ENCODE assay signal across 13 cellular contexts in genomic region chr5:124907098-124907644, GRCh38.
DNase-seq lines count a peak whose midpoint lies in the region; FAIRE-seq and TF ChIP-seq lines count a peak whose summit lies in the region.
"Had no signal": no experiment of that assay in that cellular context is flagged by ENCODE, and none has a peak within 500 bp of the region (broad histone marks: within the 10 kb centered on the region; RNA-seq: fewer than 3 reads in every experiment).

No MANE protein-coding gene starts in this region.

- H3K27me3 Mint-ChIP-seq in CD8-positive, alpha-beta memory T cell = peaks cover 0 to 2% of the 10 kb centered on the region in 2 donors
- H3K27me3 Mint-ChIP-seq: activated CD4-positive, alpha-beta memory T cell treated with anti-CD3 and anti-CD28 coated beads for 36 hours; activated naive CD4-positive, alpha-beta T cell treated with anti-CD3 and anti-CD28 coated beads, Interleukin-2, amount 10 ng/mL, durations not matched to agents 7 days and 5 days had no signal

- no peak overlapping the region for H3K4me3 ChIP-seq in duodenal mucosa (ENCODE audit: low read depth in 1 of 2, low read length in 2 of 2)
- peak overlapping the region; percentile 2 to 18 for H3K4me3 ChIP-seq in mucosa of rectum (ENCODE audit: low read length in 2 of 2)
- no peak overlapping the region for H3K4me3 ChIP-seq in CD8-positive, alpha-beta memory T cell (ENCODE audit: low read length)
- H3K4me3 ChIP-seq in Peyer's patch = no peak overlapping the region
- H3K4me3 ChIP-seq: skin epidermis had no signal

- H3K9me3 ChIP-seq in duodenal mucosa (ENCODE audit: control insufficient read depth in 1 of 2, low read length in 2 of 2) (no peaks in the 10 kb centered on the region), mucosa of rectum (ENCODE audit: control insufficient read depth in 2 of 2, low read length in 2 of 2) (no peaks in the 10 kb centered on the region), Peyer's patch (no peaks in the 10 kb centered on the region)
- no peaks in the 10 kb centered on the region for H3K9me3 ChIP-seq in CD8-positive, alpha-beta memory T cell (ENCODE audit: low read length)

- H3K36me3 Mint-ChIP-seq in CD8-positive, alpha-beta memory T cell = no peaks in the 10 kb centered on the region
- H3K36me3 Mint-ChIP-seq: activated CD4-positive, alpha-beta memory T cell treated with anti-CD3 and anti-CD28 coated beads for 36 hours; activated naive CD4-positive, alpha-beta T cell treated with anti-CD3 and anti-CD28 coated beads, Interleukin-2, amount 10 ng/mL, durations not matched to agents 7 days and 5 days had no signal

- no peaks in the 10 kb centered on the region for H3K36me3 ChIP-seq in duodenal mucosa (ENCODE audit: control insufficient read depth in 1 of 2, insufficient read depth in 2 of 2, low read length in 2 of 2)
- no peaks in the 10 kb centered on the region for H3K36me3 ChIP-seq in mucosa of rectum (ENCODE audit: control insufficient read depth in 2 of 2, insufficient read depth in 2 of 2, low read length in 2 of 2)
- H3K36me3 ChIP-seq in CD8-positive, alpha-beta memory T cell (ENCODE audit: insufficient read depth, low read length) = no peaks in the 10 kb centered on the region
- no peaks in the 10 kb centered on the region for H3K36me3 ChIP-seq in Peyer's patch

- peaks cover 0 to 3% (median 0%) of the 10 kb centered on the region in 5 donors for H3K9me3 Mint-ChIP-seq in CD8-positive, alpha-beta memory T cell
- H3K9me3 Mint-ChIP-seq: activated CD4-positive, alpha-beta memory T cell treated with anti-CD3 and anti-CD28 coated beads for 36 hours; activated naive CD4-positive, alpha-beta T cell treated with anti-CD3 and anti-CD28 coated beads, Interleukin-2, amount 10 ng/mL, durations not matched to agents 7 days and 5 days; T-helper 1 cell treated with Interleukin-12 subunit alpha and Interleukin-12 subunit beta and Interleukin-4 antibody, amounts not matched to agents 30 μg/mL and 1 μg/mL, for 36 hours had no signal

- no peak for FAIRE-seq in HTR-8/SVneo (lab: Jason Lieb, UNC)

- CTCF ChIA-PET in CD8-positive, alpha-beta memory T cell (lab: Charles Lee) = no interaction called here

- H3K4me1 Mint-ChIP-seq in CD8-positive, alpha-beta memory T cell = peaks cover 0 to 6% (median 4%) of the 10 kb centered on the region in 3 donors
- H3K4me1 Mint-ChIP-seq: activated naive CD4-positive, alpha-beta T cell treated with anti-CD3 and anti-CD28 coated beads, Interleukin-2, amount 10 ng/mL, durations not matched to agents 7 days and 5 days had no signal

- DNase-seq in NCI-H69 (lab: John Stamatoyannopoulos, UW) (peak; percentile 44), Kasumi-1 (lab: John Stamatoyannopoulos, UW) (no peak), Peyer's patch (no peak), HTR-8/SVneo (ENCODE audit: insufficient read length, low spot score) (no peak)
- no peak for DNase-seq in CD8-positive, alpha-beta memory T cell
- DNase-seq: activated CD4-positive, alpha-beta memory T cell treated with anti-CD3 and anti-CD28 coated beads for 36 hours; activated naive CD4-positive, alpha-beta T cell treated with anti-CD3 and anti-CD28 coated beads, Interleukin-2, amount 10 ng/mL, durations not matched to agents 7 days and 5 days; NCI-H187 treated with DMSO at 0.1 percent for 48 hours had no signal

- H3K9ac ChIP-seq in duodenal mucosa (ENCODE audit: low read depth in 1 of 2, low read length in 2 of 2) = no peak overlapping the region
- H3K9ac ChIP-seq in mucosa of rectum (ENCODE audit: low read depth in 1 of 2, low read length in 2 of 2) = peak overlapping the region in 1 of 2 donors; percentile 18

- no peak overlapping the region for H3K4me3 Mint-ChIP-seq in CD8-positive, alpha-beta memory T cell
- H3K4me3 Mint-ChIP-seq: activated CD4-positive, alpha-beta memory T cell treated with anti-CD3 and anti-CD28 coated beads for 36 hours; activated naive CD4-positive, alpha-beta T cell treated with anti-CD3 and anti-CD28 coated beads, Interleukin-2, amount 10 ng/mL, durations not matched to agents 7 days and 5 days; T-helper 1 cell treated with Interleukin-12 subunit alpha and Interleukin-12 subunit beta and Interleukin-4 antibody, amounts not matched to agents 30 μg/mL and 1 μg/mL, for 36 hours had no signal

- H3K27ac ChIP-seq in duodenal mucosa (ENCODE audit: low read depth, low read length) (peak overlapping the region; percentile 26), mucosa of rectum (ENCODE audit: low read depth in 2 of 2, low read length in 2 of 2) (peak overlapping the region; percentile 68 to 76), temporal lobe (ENCODE audit: low read depth, low read length) (peak overlapping the region; percentile 94), Peyer's patch (peak overlapping the region in 2 of 4 donors; percentile 16 to 51)
- H3K27ac ChIP-seq in CD8-positive, alpha-beta memory T cell (ENCODE audit: low read depth, low read length) = no peak overlapping the region

- H3K4me1 ChIP-seq in duodenal mucosa (ENCODE audit: control insufficient read depth in 1 of 2, insufficient read depth in 2 of 2, low read length in 2 of 2) (peaks cover 29 to 46% of the 10 kb centered on the region in 2 donors), mucosa of rectum (ENCODE audit: control insufficient read depth in 2 of 2, insufficient read depth in 2 of 2, low read length in 2 of 2) (peaks cover 19 to 20% of the 10 kb centered on the region in 2 donors), Peyer's patch (peaks cover 0 to 42% (median 2%) of the 10 kb centered on the region in 4 donors)
- H3K4me1 ChIP-seq in CD8-positive, alpha-beta memory T cell (ENCODE audit: insufficient read depth, low read length) = no peaks in the 10 kb centered on the region

- no peak overlapping the region for H3K27ac Mint-ChIP-seq in CD8-positive, alpha-beta memory T cell
- H3K27ac Mint-ChIP-seq: activated CD4-positive, alpha-beta memory T cell treated with anti-CD3 and anti-CD28 coated beads for 36 hours; activated naive CD4-positive, alpha-beta T cell treated with anti-CD3 and anti-CD28 coated beads, Interleukin-2, amount 10 ng/mL, durations not matched to agents 7 days and 5 days; T-helper 1 cell treated with Interleukin-12 subunit alpha and Interleukin-12 subunit beta and Interleukin-4 antibody, amounts not matched to agents 30 μg/mL and 1 μg/mL, for 36 hours had no signal

- no peaks in the 10 kb centered on the region for H3K27me3 ChIP-seq in duodenal mucosa (ENCODE audit: control insufficient read depth in 1 of 2, insufficient read depth in 2 of 2, low read length in 2 of 2)
- no peaks in the 10 kb centered on the region for H3K27me3 ChIP-seq in mucosa of rectum (ENCODE audit: control insufficient read depth in 2 of 2, insufficient read depth in 2 of 2, low read length in 2 of 2)
- no peaks in the 10 kb centered on the region for H3K27me3 ChIP-seq in CD8-positive, alpha-beta memory T cell (ENCODE audit: insufficient read depth, low read length, poor library complexity, severe bottlenecking)
- H3K27me3 ChIP-seq in Peyer's patch = no peaks in the 10 kb centered on the region

- no peak for TF ChIP-seq CTCF in Peyer's patch (IDR thresholded peaks at IDR 0.05)

- POLR2A ChIA-PET in CD8-positive, alpha-beta memory T cell (lab: Charles Lee) = no interaction called here

- TF ChIP-seq POLR2A in Peyer's patch (IDR thresholded peaks at IDR 0.05) = no peak

Comparison
In these comparisons a context has a peak if more than half of its experiments do, and no peak if none do; other contexts are left out.
1. H3K4me3 ChIP-seq: peak in mucosa of rectum (2 of 2); none in duodenal mucosa (0 of 2), CD8-positive, alpha-beta memory T cell (single experiment) and Peyer's patch (0 of 4).